12 cellular contexts compared by ENCODE assay signal in the genomic region with DNA sequence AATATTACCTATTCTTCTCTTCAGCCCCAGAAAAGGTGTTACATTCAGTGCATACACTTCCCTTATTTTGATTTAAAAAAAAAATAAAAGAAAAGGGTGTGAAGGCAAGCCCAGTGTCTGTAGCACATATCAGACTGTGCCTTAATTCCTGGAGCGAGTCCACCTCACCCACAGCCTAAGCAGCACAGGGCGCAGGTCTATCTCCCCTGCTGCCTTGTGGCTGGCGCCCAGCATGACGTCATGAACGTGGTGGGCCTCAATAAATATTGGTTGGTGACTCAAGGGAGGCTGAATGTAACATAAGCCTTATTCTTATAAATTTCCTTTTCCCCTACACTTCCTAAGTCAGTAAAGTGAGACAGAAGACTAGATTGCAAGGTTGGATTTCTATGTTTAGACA. TPM values are rescaled to one million over a fixed set of nuclear protein-coding genes. Genes with fewer than 3 reads are reported as not detected.
A peak's percentile ranks its signal among the peaks of the same experiment; 100 is the strongest.
DNase-seq lines count a peak whose midpoint lies in the region; ATAC-seq, FAIRE-seq and TF ChIP-seq lines count a peak whose summit lies in the region.
"Had no signal": no experiment of that assay in that cellular context is flagged by ENCODE, and none has a peak within 500 bp of the region (broad histone marks: within the 10 kb centered on the region; RNA-seq: fewer than 3 reads in every experiment).

No MANE protein-coding gene starts in this region.

- no peaks in the 10 kb centered on the region for H3K27me3 ChIP-seq in astrocyte (ENCODE audit: insufficient read depth, low read length)
- no peaks in the 10 kb centered on the region for H3K27me3 ChIP-seq in small intestine (ENCODE audit: control insufficient read depth in 2 of 2, insufficient read depth in 2 of 2, low read length in 2 of 2)
- H3K27me3 ChIP-seq in left lung: no peaks in the 10 kb centered on the region
- H3K27me3 ChIP-seq: esophagus muscularis mucosa, neutrophil had no signal

- 68 to 75% (median 73%) methylated on average over 5 of the region's 5 CpGs for WGBS in small intestine, 3 donors

- H3K27ac Mint-ChIP-seq in T-helper 17 cell: peak overlapping the region; percentile 98
- H3K27ac Mint-ChIP-seq in astrocyte (ENCODE audit: unreplicated experiment): no peak overlapping the region

- peak; percentile 62 for ATAC-seq in T-helper 17 cell
- ATAC-seq in left lung: no peak

- peaks cover 44% of the 10 kb centered on the region for H3K4me1 Mint-ChIP-seq in T-helper 17 cell
- peaks cover 17% of the 10 kb centered on the region for H3K4me1 Mint-ChIP-seq in astrocyte (ENCODE audit: low read depth, unreplicated experiment)

- intact Hi-C loops in left lung (cut with DNase I): no loop called here

- H3K27me3 Mint-ChIP-seq in T-helper 17 cell: no peaks in the 10 kb centered on the region
- H3K27me3 Mint-ChIP-seq in astrocyte (ENCODE audit: low read depth, unreplicated experiment): no peaks in the 10 kb centered on the region

- H4K20me1 ChIP-seq in astrocyte (ENCODE audit: insufficient read depth, low read length): peaks cover 35% of the 10 kb centered on the region

- H3K36me3 ChIP-seq in astrocyte (ENCODE audit: insufficient read depth, low read length): peaks cover 8% of the 10 kb centered on the region
- H3K36me3 ChIP-seq in small intestine (ENCODE audit: control insufficient read depth in 2 of 2, insufficient read depth in 2 of 2, low read length in 2 of 2): peaks cover 0 to 5% of the 10 kb centered on the region in 2 donors
- peaks cover 0 to 11% of the 10 kb centered on the region in 2 donors for H3K36me3 ChIP-seq in left lung
- H3K36me3 ChIP-seq: neutrophil had no signal

- H3K4me1 ChIP-seq in astrocyte (ENCODE audit: insufficient read depth, low read length) (peaks cover 21% of the 10 kb centered on the region), small intestine (ENCODE audit: control insufficient read depth in 2 of 2, insufficient read depth in 1 of 2, low read depth in 1 of 2, low read length in 1 of 2) (peaks cover 0 to 6% of the 10 kb centered on the region in 2 donors), left lung (peaks cover 0 to 8% of the 10 kb centered on the region in 2 donors)

- no peak overlapping the region for H2AFZ ChIP-seq in astrocyte (ENCODE audit: low read depth, low read length)

- H3K4me3 ChIP-seq in astrocyte (ENCODE audit: insufficient read depth, low read depth, low read length) (no peak overlapping the region), small intestine (ENCODE audit: low read depth in 1 of 2, low read length in 2 of 2) (no peak overlapping the region), left lung (no peak overlapping the region)
- H3K4me3 ChIP-seq: esophagus muscularis mucosa had no signal

- H3K9ac ChIP-seq in astrocyte (ENCODE audit: low read length): no peak overlapping the region

- FAIRE-seq in astrocyte (lab: Jason Lieb, UNC) (no peak), small intestine (lab: Jason Lieb, UNC) (no peak)

- H3K36me3 Mint-ChIP-seq in T-helper 17 cell (ENCODE audit: low read depth) (peaks cover 5% of the 10 kb centered on the region), astrocyte (ENCODE audit: low read depth, unreplicated experiment) (peaks cover 7% of the 10 kb centered on the region)

- TF ChIP-seq CTCF in astrocyte (IDR thresholded peaks at IDR 0.05; ENCODE audit: insufficient read depth, low read depth, low read length): no peak
- TF ChIP-seq CTCF in left lung (IDR thresholded peaks at IDR 0.05): no peak

- no peaks in the 10 kb centered on the region for H3K9me3 Mint-ChIP-seq in astrocyte (ENCODE audit: unreplicated experiment)

- H3K79me2 ChIP-seq in astrocyte (ENCODE audit: insufficient read depth, low read length): no peaks in the 10 kb centered on the region

- DNase-seq in activated CD4-positive, alpha-beta T cell treated with anti-CD3 and anti-CD28 coated beads for 4 hours: peak; percentile 22 to 30
- DNase-seq in activated CD4-positive, alpha-beta T cell treated with anti-CD3 and anti-CD28 coated beads for 1 hour: no peak
- DNase-seq in T-helper 17 cell (no peak), astrocyte (ENCODE audit: low read depth) (peak; percentile 50), small intestine (peak; percentile 17), left lung (no peak), iPS-NIHi7 (ENCODE audit: extremely low spot score) (no peak), KG1 (lab: John Stamatoyannopoulos, UW) (no peak)
- DNase-seq: activated effector memory CD4-positive, alpha-beta T cell treated with Interleukin-2 at 50 U/mL for 16 hours; NCI-H524 treated with DMSO at 0.1 percent for 48 hours had no signal

- H3K4me3 Mint-ChIP-seq in T-helper 17 cell (no peak overlapping the region), astrocyte (ENCODE audit: unreplicated experiment) (no peak overlapping the region)

- no peak overlapping the region for H3K27ac ChIP-seq in astrocyte (ENCODE audit: low read depth, low read length)
- H3K27ac ChIP-seq in small intestine (ENCODE audit: low read depth in 1 of 2, low read length in 1 of 2): peak overlapping the region in 1 of 2 donors; percentile 45
- H3K27ac ChIP-seq in left lung: no peak overlapping the region
- H3K27ac ChIP-seq: esophagus muscularis mucosa, neutrophil had no signal

- H3K4me2 ChIP-seq in astrocyte (ENCODE audit: low read length): no peak overlapping the region

- H3K9me3 ChIP-seq in T-helper 17 cell (ENCODE audit: control insufficient read depth, low read length, poor library complexity, severe bottlenecking) (no peaks in the 10 kb centered on the region), astrocyte (ENCODE audit: insufficient read depth, low read depth, low read length) (no peaks in the 10 kb centered on the region), small intestine (ENCODE audit: control insufficient read depth, low read depth) (no peaks in the 10 kb centered on the region), left lung (no peaks in the 10 kb centered on the region)
- H3K9me3 ChIP-seq: esophagus muscularis mucosa, neutrophil had no signal

RNA-seq across cellular contexts. Expression of a gene that starts 26.4 kb away (rescaled TPM):
- total RNA-seq in T-helper 17 cell (10 to 100 TPM; 26.6 to 34.3 TPM), astrocyte (20.0 and 28.2 TPM in 2 replicates), left lung (100 to 1,000 TPM in 1 of 2 donors, 10 to 100 TPM in 1; 58.4 to 102 TPM)
- polyA plus RNA-seq in small intestine: 1 to 10 TPM; 1.6 to 5.2 (median 2.0) TPM

Comparison
In these comparisons a context has a peak if more than half of its experiments do, and no peak if none do; other contexts are left out.
1. DNase-seq: peak in activated CD4-positive, alpha-beta T cell treated with anti-CD3 and anti-CD28 coated beads for 4 hours (2 of 2), astrocyte (single experiment) and small intestine (single experiment); none in activated CD4-positive, alpha-beta T cell treated with anti-CD3 and anti-CD28 coated beads for 1 hour (single experiment), T-helper 17 cell (0 of 3), left lung (0 of 2), iPS-NIHi7 (single experiment) and KG1 (single experiment).